ENCODE assay signal across 1 cellular context in the genomic region with DNA sequence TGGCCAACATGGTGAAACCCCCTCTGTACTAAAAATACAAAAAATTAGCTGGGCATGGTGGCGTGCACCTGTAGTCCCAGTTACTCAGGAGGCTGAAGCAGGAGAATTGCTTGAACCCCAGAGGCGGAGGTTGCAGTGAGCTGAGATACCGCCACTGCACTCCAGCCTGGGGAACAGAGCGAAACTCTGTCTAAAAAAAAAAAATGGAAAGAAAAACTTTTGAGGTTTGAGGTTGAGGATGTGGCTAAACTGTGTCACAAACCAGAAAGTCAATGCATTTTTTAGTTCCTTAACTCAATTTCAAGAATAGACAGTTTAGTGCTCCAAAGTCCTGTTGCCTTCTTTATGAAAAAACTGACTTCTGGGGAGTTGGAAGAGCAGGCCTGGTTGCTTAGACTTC.
TF ChIP-seq lines count a peak whose summit lies in the region.

No MANE protein-coding gene starts in this region.

TF ChIP-seq in GM12878, 131 proteins besides CTCF, POLR2A, EP300 and RAD21:
- TF ChIP-seq NBN (IDR thresholded peaks at IDR 0.05) (peak; percentile 67), NKRF (conservative IDR thresholded peaks at IDR 0.05) (0 out of 2 replicates have a peak, but pooled peaks have one; percentile 12), SMARCA5 (IDR thresholded peaks at IDR 0.05) (peak; percentile 41; the same call in 1 of the 2 replicates), JUNB (IDR thresholded peaks at IDR 0.05) (0 out of 2 replicates have a peak, but pooled peaks have one; percentile 13), IKZF1 (conservative IDR thresholded peaks at IDR 0.05) (peak; percentile 43; the same call in 1 of the 2 replicates), ZNF217 (IDR thresholded peaks at IDR 0.05) (peak; percentile 82), DPF2 (IDR thresholded peaks at IDR 0.05) (peak; percentile 54), IKZF2 (IDR thresholded peaks at IDR 0.05) (peak; percentile 53 to 77; a peak in 2 of 4 replicates), EED (IDR thresholded peaks at IDR 0.05; ENCODE audit: low read depth) (peak; percentile 38; the same call in 1 of the 2 replicates), NFIC (IDR thresholded peaks at IDR 0.05; ENCODE audit: low read depth, low read length) (peak; percentile 59; the same call in 1 of the 2 replicates), RELB (IDR thresholded peaks at IDR 0.05; ENCODE audit: low read depth) (peak; percentile 72), RUNX3 (IDR thresholded peaks at IDR 0.05; ENCODE audit: low read length) (peak; percentile 93), ATF7 (IDR thresholded peaks at IDR 0.05; ENCODE audit: low read depth) (0 out of 2 replicates have a peak, but pooled peaks have one; percentile 13), NR2F1 (conservative IDR thresholded peaks at IDR 0.05) (peak; percentile 39; the same call in 1 of the 2 replicates), IRF5 (IDR thresholded peaks at IDR 0.05; ENCODE audit: borderline replicate concordance) (peak; percentile 71; the same call in 1 of the 2 replicates), ZNF384 (IDR thresholded peaks at IDR 0.05; ENCODE audit: borderline replicate concordance, low read depth, low read length) (peak; percentile 17; the same call in 1 of the 2 replicates), MTA3 (IDR thresholded peaks at IDR 0.05; ENCODE audit: borderline replicate concordance, low read length) (0 out of 2 replicates have a peak, but pooled peaks have one; percentile 39), MTA2 (IDR thresholded peaks at IDR 0.05; ENCODE audit: low read depth) (peak; percentile 42; the same call in 1 of the 2 replicates), CBFB (IDR thresholded peaks at IDR 0.05; ENCODE audit: low read depth) (peak; percentile 72)
- TF ChIP-seq, protein P1, sequence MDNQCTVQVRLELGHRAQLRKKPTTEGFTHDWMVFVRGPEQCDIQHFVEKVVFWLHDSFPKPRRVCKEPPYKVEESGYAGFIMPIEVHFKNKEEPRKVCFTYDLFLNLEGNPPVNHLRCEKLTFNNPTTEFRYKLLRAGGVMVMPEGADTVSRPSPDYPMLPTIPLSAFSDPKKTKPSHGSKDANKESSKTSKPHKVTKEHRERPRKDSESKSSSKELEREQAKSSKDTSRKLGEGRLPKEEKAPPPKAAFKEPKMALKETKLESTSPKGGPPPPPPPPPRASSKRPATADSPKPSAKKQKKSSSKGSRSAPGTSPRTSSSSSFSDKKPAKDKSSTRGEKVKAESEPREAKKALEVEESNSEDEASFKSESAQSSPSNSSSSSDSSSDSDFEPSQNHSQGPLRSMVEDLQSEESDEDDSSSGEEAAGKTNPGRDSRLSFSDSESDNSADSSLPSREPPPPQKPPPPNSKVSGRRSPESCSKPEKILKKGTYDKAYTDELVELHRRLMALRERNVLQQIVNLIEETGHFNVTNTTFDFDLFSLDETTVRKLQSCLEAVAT (IDR thresholded peaks at IDR 0.05): peak; percentile 86; the same call in 1 of the 2 replicates
